In the genomic region with DNA sequence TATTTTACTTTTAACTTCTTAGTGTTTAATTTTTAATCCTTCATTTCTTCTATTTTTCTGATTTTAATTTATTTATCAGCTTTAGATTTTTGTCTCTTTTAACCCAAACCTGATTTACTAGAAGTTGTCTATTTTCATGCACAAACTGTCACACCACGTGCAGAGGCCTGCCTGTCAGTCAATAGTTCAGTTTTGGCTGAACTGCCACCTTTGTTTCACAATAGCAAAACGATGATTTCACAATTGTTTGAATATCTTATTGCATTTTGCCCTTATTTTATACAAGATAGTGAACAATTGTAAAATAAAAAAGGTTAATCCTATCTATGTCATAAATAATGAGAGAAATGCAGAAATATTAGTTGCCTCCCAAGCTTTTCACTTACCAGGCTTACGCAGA, we compare ENCODE assay signal across 25 cellular contexts. TPM values are rescaled to one million over a fixed set of nuclear protein-coding genes. Genes with fewer than 3 reads are reported as not detected.
DNase-seq lines count a peak whose midpoint lies in the region; ATAC-seq, FAIRE-seq and TF ChIP-seq lines count a peak whose summit lies in the region.
"Had no signal": no experiment of that assay in that cellular context is flagged by ENCODE, and none has a peak within 500 bp of the region (broad histone marks: within the 10 kb centered on the region; RNA-seq: fewer than 3 reads in every experiment).

No MANE protein-coding gene starts in this region.

- peaks cover 11 to 24% of the 10 kb centered on the region in 2 donors for H3K27me3 Mint-ChIP-seq in natural killer cell treated with Interleukin-12 subunit alpha and Interleukin-12 subunit beta and Interleukin-15 and Interleukin-18, amount 100 ng/mL, for 72 hours

- H3K27me3 ChIP-seq in K562 (ENCODE audit: control insufficient read depth in 2 of 2, insufficient read depth in 2 of 2, low read length in 2 of 2) (peaks cover 13 to 30% of the 10 kb centered on the region in 2 experiments), liver (ENCODE audit: control insufficient read depth in 4 of 4, insufficient read depth in 4 of 4, low read length in 3 of 4) (no peaks in the 10 kb centered on the region)

- POLR2A ChIA-PET in K562 (lab: Yijun Ruan, JAX), result no interaction called here

- no peak overlapping the region for H3K4me3 ChIP-seq in NB4 (ENCODE audit: low read depth, low read length)
- H3K4me3 ChIP-seq in K562, result no peak overlapping the region
- no peak overlapping the region for H3K4me3 ChIP-seq in liver (ENCODE audit: low read depth in 1 of 3, low read length in 3 of 3)
- H3K4me3 ChIP-seq: SK-N-MC had no signal

- TF ChIP-seq CTCF in NB4 (IDR thresholded peaks at IDR 0.05; ENCODE audit: low read depth, low read length) (no peak), K562 (IDR thresholded peaks at IDR 0.05 in 2 of 3, conservative IDR thresholded peaks at IDR 0.05 in 1 of 3; ENCODE audit: insufficient read depth in 2 of 3, low read depth in 1 of 3, low read length in 3 of 3) (no peak), liver (IDR thresholded peaks at IDR 0.05; ENCODE audit: low read depth, low read length, missing input control) (no peak)

- H3K9me3 Mint-ChIP-seq in natural killer cell treated with Interleukin-12 subunit alpha and Interleukin-12 subunit beta and Interleukin-15 and Interleukin-18, amount 100 ng/mL, for 72 hours, result no peaks in the 10 kb centered on the region

- CTCF ChIA-PET in K562 (lab: Yijun Ruan, JAX; ENCODE audit: low intra/inter-chr PET ratio), result no interaction called here

- no peak for TF ChIP-seq RAD21 in K562 (CRISPR knock-in tag; conservative IDR thresholded peaks at IDR 0.05 in 1 of 2, IDR thresholded peaks at IDR 0.05 in 1 of 2)
- TF ChIP-seq RAD21 in liver (IDR thresholded peaks at IDR 0.05), result no peak

- no peaks in the 10 kb centered on the region for H3K79me2 ChIP-seq in K562 (ENCODE audit: control insufficient read depth, insufficient read depth, low read length)

- H3K9me3 ChIP-seq in K562 (replicated peaks; ENCODE audit: control insufficient read depth, insufficient read depth, low read depth, low read length) (no peaks in the 10 kb centered on the region), liver (ENCODE audit: control insufficient read depth in 4 of 4, low read length in 3 of 4) (no peaks in the 10 kb centered on the region)

- no peak overlapping the region for H3K9ac ChIP-seq in K562 (ENCODE audit: insufficient read depth in 1 of 2, low read depth in 2 of 2, low read length in 2 of 2)
- peak overlapping the region in 1 of 2 donors; percentile 77 for H3K9ac ChIP-seq in liver (ENCODE audit: low read depth in 1 of 2, low read length in 2 of 2)
- H3K9ac ChIP-seq: KMS-11 had no signal

- FAIRE-seq in K562 (lab: Jason Lieb, UNC), result no peak
- FAIRE-seq: D721Med, H54 had no signal

- in situ Hi-C loops in K562 (cut with MboI), result no loop called here

- no peak overlapping the region for H2AFZ ChIP-seq in K562 (ENCODE audit: low read depth, low read length)

- TF ChIP-seq EP300 in K562 (IDR thresholded peaks at IDR 0.05; ENCODE audit: low read length), result no peak

- no peaks in the 10 kb centered on the region for H3K9me1 ChIP-seq in K562 (ENCODE audit: control insufficient read depth, insufficient read depth, low read length)

- TF ChIP-seq POLR2A in NB4 (IDR thresholded peaks at IDR 0.05; ENCODE audit: extremely low read depth, insufficient read length) (no peak), K562 (conservative IDR thresholded peaks at IDR 0.05) (no peak)

- H3K27ac Mint-ChIP-seq in natural killer cell treated with Interleukin-12 subunit alpha and Interleukin-12 subunit beta and Interleukin-15 and Interleukin-18, amount 100 ng/mL, for 72 hours, result no peak overlapping the region

- H3K36me3 ChIP-seq in K562 (ENCODE audit: control insufficient read depth, insufficient read depth, low read length) (no peaks in the 10 kb centered on the region), liver (ENCODE audit: control insufficient read depth in 4 of 4, insufficient read depth in 3 of 4, low read depth in 1 of 4, low read length in 3 of 4) (no peaks in the 10 kb centered on the region)

- H3K4me3 Mint-ChIP-seq in natural killer cell treated with Interleukin-12 subunit alpha and Interleukin-12 subunit beta and Interleukin-15 and Interleukin-18, amount 100 ng/mL, for 72 hours, result no peak overlapping the region
- H3K4me3 Mint-ChIP-seq: CD14-positive monocyte had no signal

- H3K4me1 ChIP-seq in K562 (replicated peaks in 1 of 2; ENCODE audit: control insufficient read depth in 2 of 2, insufficient read depth in 2 of 2, low read length in 2 of 2) (no peaks in the 10 kb centered on the region), liver (ENCODE audit: control insufficient read depth in 4 of 4, insufficient read depth in 4 of 4, low read length in 3 of 4) (peaks cover 6 to 18% (median 10%) of the 10 kb centered on the region in 4 donors)

- ATAC-seq in K562, result no peak
- no peak for ATAC-seq in natural killer cell treated with Interleukin-12 subunit alpha and Interleukin-12 subunit beta and Interleukin-15 and Interleukin-18, amount 100 ng/mL, for 72 hours
- ATAC-seq in GM18868 (IDR thresholded peaks at IDR 0.05; ENCODE audit: unreplicated experiment), result no peak
- ATAC-seq: PC-3 had no signal

- no peak overlapping the region for H3K4me2 ChIP-seq in K562 (ENCODE audit: insufficient read depth, low read length)
- H3K4me2 ChIP-seq: KMS-11 had no signal

- H3K36me3 Mint-ChIP-seq in natural killer cell treated with Interleukin-12 subunit alpha and Interleukin-12 subunit beta and Interleukin-15 and Interleukin-18, amount 100 ng/mL, for 72 hours, result no peaks in the 10 kb centered on the region
- H3K36me3 Mint-ChIP-seq: CD14-positive monocyte had no signal

- no TSS peak for BruUV-seq in K562 (replicated peaks; lab: Mats Ljungman, UMichigan)

- DNase-seq in SIG-M5 treated with dmso at 0.1 percent for 504 hours (lab: John Stamatoyannopoulos, UW; ENCODE audit: unreplicated experiment) (peak; percentile 10), SIG-M5 (lab: John Stamatoyannopoulos, UW) (no peak), NB4 (ENCODE audit: low read depth) (peak; percentile 59), K562 (ENCODE audit: extremely low read depth in 1 of 4, low spot score in 3 of 4) (no peak), CD1c-positive myeloid dendritic cell (ENCODE audit: extremely low spot score) (no peak)
- DNase-seq in natural killer cell treated with Interleukin-12 subunit alpha and Interleukin-12 subunit beta and Interleukin-15 and Interleukin-18, amount 100 ng/mL, for 72 hours (ENCODE audit: low spot score), result no peak
- DNase-seq: 8988T; DMS53; EL; NCI-H1092 treated with DMSO at 0.1 percent for 48 hours; NCI-H146; NCI-H2029; NCI-H2227 treated with DMSO at 0.1 percent for 48 hours; NCI-H510A; NK-92 treated with Interleukin-12 subunit alpha and Interleukin-12 subunit beta, amount 100 ng/mL, for 24 hours; PC-3; Right ventricle myocardium superior had no signal

- H3K4me1 Mint-ChIP-seq in natural killer cell treated with Interleukin-12 subunit alpha and Interleukin-12 subunit beta and Interleukin-15 and Interleukin-18, amount 100 ng/mL, for 72 hours (ENCODE audit: low read depth in 2 of 2), result no peaks in the 10 kb centered on the region

- no peaks in the 10 kb centered on the region; the same call in 1 of the 2 replicates for H4K20me1 ChIP-seq in K562 (replicated peaks; ENCODE audit: control insufficient read depth, insufficient read depth, low read length)

- H3K27ac ChIP-seq in K562 (ENCODE audit: extremely low read depth, low read depth, low read length) (no peak overlapping the region), liver (ENCODE audit: low read depth in 1 of 2, low read length in 2 of 2) (peak overlapping the region; percentile 71 to 83)
- H3K27ac ChIP-seq: HL-60, KMS-11, SK-N-MC had no signal

- intact Hi-C loops in K562 (cut with micrococcal nuclease), result no loop called here

- 14% methylated on average over 3 of the region's 3 CpGs for WGBS in K562 (ENCODE audit: insufficient coverage, low coverage, missing lambda C conversion rate)
- 35% methylated on average over 3 of the region's 3 CpGs for WGBS in liver

RNA-seq across cellular contexts. Expression of gene PPP1R3G, which starts 24.0 kb away (rescaled TPM):
- 0.37 TPM in 1 of 2 replicates, not detected in the other for total RNA-seq in K562 (2011; cell fraction: chromatin; rRNA removed; ENCODE audit: low replicate concordance)
- total RNA-seq in K562 (2011; cell fraction: nucleolus; rRNA removed), result 0.50 and 0.53 TPM in 2 replicates
- total RNA-seq in K562 (2011; cell fraction: nucleoplasm; rRNA removed), result 0.29 and 0.46 TPM in 2 replicates
- total RNA-seq in K562 (2014; rRNA removed) (0.08 TPM in 1 of 2 replicates, not detected in the other), K562 (2014; rRNA removed; fragmentation: Illumina TruSeq; extraction: Trizol) (not detected in 2 replicates), K562 (2015; rRNA removed; fragmentation: Illumina TruSeq; extraction: Trizol) (not detected in 2 replicates), K562 (2021) (0.04 TPM in 2 replicates), liver (1 to 10 TPM in 1 of 2 donors, under 1 TPM in 1; 0.33 to 3.0 TPM)
- polyA plus RNA-seq in K562 (2011; rRNA removed) (0.13 and 0.35 TPM in 2 replicates), K562 (2014; fragmentation: Illumina TruSeq; extraction: Trizol) (0.01 and 0.03 TPM in 2 replicates), K562 (2014; fragmentation: Nextera tagmentation; extraction: Ambion mirVana) (under 1 TPM in 1 of 2 experiments, not detected in 1; 0.01 TPM), K562 (2014; rRNA removed) (0.01 TPM in 2 replicates), liver (under 1 TPM; 0.25 to 0.61 TPM)
- 0.35 and 0.51 TPM in 2 replicates for polyA plus RNA-seq in K562 (2011; cell fraction: cytosol; rRNA removed)
- polyA plus RNA-seq in K562 (2011; cell fraction: nucleus; rRNA removed), result 0.17 and 0.28 TPM in 2 replicates
- polyA plus RNA-seq in K562 (2012), result 0.21 TPM in 2 replicates
- 0.21 and 0.27 TPM in 2 replicates for polyA minus RNA-seq in K562 (2011; rRNA and poly(A)+ RNA removed)
- 0.38 and 1.2 TPM in 2 replicates for polyA minus RNA-seq in K562 (2011; cell fraction: cytosol; rRNA and poly(A)+ RNA removed)
- 0.27 and 1.00 TPM in 2 replicates for polyA minus RNA-seq in K562 (2011; cell fraction: nucleus; rRNA and poly(A)+ RNA removed)
- under 1 TPM in 1 of 2 donors, not detected in 1; 0.05 TPM for total RNA-seq in natural killer cell treated with Interleukin-12 subunit alpha and Interleukin-12 subunit beta and Interleukin-15 and Interleukin-18, amount 100 ng/mL, for 72 hours

RNA-seq across cellular contexts. Expression of gene RPP40, which starts 57.3 kb away (rescaled TPM):
- 10.1 and 10.8 TPM in 2 replicates for total RNA-seq in K562 (2011; cell fraction: chromatin; rRNA removed; ENCODE audit: low replicate concordance)
- 7.1 and 8.8 TPM in 2 replicates for total RNA-seq in K562 (2011; cell fraction: nucleolus; rRNA removed)
- 7.9 and 13.3 TPM in 2 replicates for total RNA-seq in K562 (2011; cell fraction: nucleoplasm; rRNA removed)
- total RNA-seq in K562 (2014; rRNA removed), result 34.7 and 41.1 TPM in 2 replicates
- total RNA-seq in K562 (2014; rRNA removed; fragmentation: Illumina TruSeq; extraction: Trizol), result 39.9 and 41.0 TPM in 2 replicates
- 36.4 and 39.0 TPM in 2 replicates for total RNA-seq in K562 (2015; rRNA removed; fragmentation: Illumina TruSeq; extraction: Trizol)
- 28.1 and 30.2 TPM in 2 replicates for total RNA-seq in K562 (2021)
- polyA plus RNA-seq in K562 (2011; rRNA removed), result 15.9 and 22.6 TPM in 2 replicates
- 8.4 and 11.0 TPM in 2 replicates for polyA plus RNA-seq in K562 (2011; cell fraction: cytosol; rRNA removed)
- polyA plus RNA-seq in K562 (2011; cell fraction: nucleus; rRNA removed), result 12.8 and 16.4 TPM in 2 replicates
- 16.5 and 38.9 TPM in 2 replicates for polyA plus RNA-seq in K562 (2012)
- polyA plus RNA-seq in K562 (2014; fragmentation: Illumina TruSeq; extraction: Trizol), result 48.2 and 51.2 TPM in 2 replicates
- polyA plus RNA-seq in K562 (2014; fragmentation: Nextera tagmentation; extraction: Ambion mirVana), result 100 to 1,000 TPM; 103 to 114 TPM
- 35.7 and 46.6 TPM in 2 replicates for polyA plus RNA-seq in K562 (2014; rRNA removed)
- 17.4 and 17.6 TPM in 2 replicates for polyA minus RNA-seq in K562 (2011; rRNA and poly(A)+ RNA removed)
- polyA minus RNA-seq in K562 (2011; cell fraction: cytosol; rRNA and poly(A)+ RNA removed), result 6.8 and 8.6 TPM in 2 replicates
- 9.7 and 17.2 TPM in 2 replicates for polyA minus RNA-seq in K562 (2011; cell fraction: nucleus; rRNA and poly(A)+ RNA removed)
- total RNA-seq in liver, result 1 to 10 TPM; 5.4 to 8.3 TPM
- polyA plus RNA-seq in liver, result 1 to 10 TPM; 9.4 to 9.5 TPM
- 1 to 10 TPM; 7.3 to 9.1 TPM for total RNA-seq in natural killer cell treated with Interleukin-12 subunit alpha and Interleukin-12 subunit beta and Interleukin-15 and Interleukin-18, amount 100 ng/mL, for 72 hours

Comparison
In these comparisons a context has a peak if more than half of its experiments do, and no peak if none do; other contexts are left out.
1. DNase-seq: peak in SIG-M5 treated with dmso at 0.1 percent for 504 hours (single experiment) and NB4 (single experiment); none in SIG-M5 (single experiment), K562 (0 of 4), CD1c-positive myeloid dendritic cell (single experiment) and natural killer cell treated with Interleukin-12 subunit alpha and Interleukin-12 subunit beta and Interleukin-15 and Interleukin-18, amount 100 ng/mL, for 72 hours (single experiment).